In genomic region chr1:201397675-201398074, GRCh38 we compare ENCODE assay signal across 16 cellular contexts. TPM values are rescaled to one million over a fixed set of nuclear protein-coding genes. Genes with fewer than 3 reads are reported as not detected.
DNase-seq lines count a peak whose midpoint lies in the region; ATAC-seq and TF ChIP-seq lines count a peak whose summit lies in the region.
"Had no signal": no experiment of that assay in that cellular context is flagged by ENCODE, and none has a peak within 500 bp of the region (broad histone marks: within the 10 kb centered on the region; RNA-seq: fewer than 3 reads in every experiment).

No MANE protein-coding gene starts in this region.

- H3K9me3 Mint-ChIP-seq in nephron: no peaks in the 10 kb centered on the region
- no peaks in the 10 kb centered on the region for H3K9me3 Mint-ChIP-seq in effector memory CD8-positive, alpha-beta T cell
- H3K9me3 Mint-ChIP-seq: activated CD4-positive, alpha-beta T cell treated with anti-CD3 and anti-CD28 coated beads, Interleukin-2, amount 10 ng/mL, durations not matched to agents 24 days and 14 days; naive thymus-derived CD8-positive, alpha-beta T cell had no signal

- H3K4me3 Mint-ChIP-seq in nephron: peak overlapping the region; percentile 24 to 45 (median 24)
- no peak overlapping the region for H3K4me3 Mint-ChIP-seq in effector memory CD8-positive, alpha-beta T cell
- H3K4me3 Mint-ChIP-seq: activated CD4-positive, alpha-beta T cell treated with anti-CD3 and anti-CD28 coated beads, Interleukin-2, amount 10 ng/mL, durations not matched to agents 24 days and 14 days had no signal

- no peaks in the 10 kb centered on the region for H3K36me3 Mint-ChIP-seq in nephron (ENCODE audit: low read depth)
- H3K36me3 Mint-ChIP-seq in effector memory CD8-positive, alpha-beta T cell (ENCODE audit: insufficient read depth): no peaks in the 10 kb centered on the region
- H3K36me3 Mint-ChIP-seq: naive thymus-derived CD8-positive, alpha-beta T cell had no signal

- H3K27ac Mint-ChIP-seq in nephron: peak overlapping the region; percentile 16 to 56 (median 37)
- no peak overlapping the region for H3K27ac Mint-ChIP-seq in effector memory CD8-positive, alpha-beta T cell
- H3K27ac Mint-ChIP-seq: activated CD4-positive, alpha-beta T cell treated with anti-CD3 and anti-CD28 coated beads, Interleukin-2, amount 10 ng/mL, durations not matched to agents 24 days and 14 days; naive thymus-derived CD8-positive, alpha-beta T cell had no signal

- H3K4me1 Mint-ChIP-seq in nephron: peaks cover 56% of the 10 kb centered on the region
- H3K4me1 Mint-ChIP-seq in effector memory CD8-positive, alpha-beta T cell (ENCODE audit: low read depth in 2 of 2): no peaks in the 10 kb centered on the region
- H3K4me1 Mint-ChIP-seq: activated CD4-positive, alpha-beta T cell treated with anti-CD3 and anti-CD28 coated beads, Interleukin-2, amount 10 ng/mL, durations not matched to agents 24 days and 14 days had no signal

- no peaks in the 10 kb centered on the region for H3K36me3 ChIP-seq in BLaER1
- H3K36me3 ChIP-seq in esophagus squamous epithelium: peaks cover 0 to under 1% (median 0%) of the 10 kb centered on the region in 3 donors
- H3K36me3 ChIP-seq: adrenal gland had no signal

- H3K4me1 ChIP-seq in BLaER1 (peaks cover 36% of the 10 kb centered on the region), esophagus squamous epithelium (peaks cover 27 to 69% (median 29%) of the 10 kb centered on the region in 3 donors)

- WGBS in esophagus squamous epithelium, 2 donors: 33 to 100% methylated on average over 1 to 2 of the region's 2 CpGs

- intact Hi-C loops in esophagus squamous epithelium (cut with DNase I): no loop called here

- DNase-seq in RWPE1 (ENCODE audit: low spot score) (peak; percentile 64), esophagus squamous epithelium (lab: John Stamatoyannopoulos, UW) (no peak), NCI-H1417 treated with DMSO at 0.1 percent for 48 hours (lab: John Stamatoyannopoulos, UW) (no peak), NCI-H345 (lab: John Stamatoyannopoulos, UW) (no peak), nucleus accumbens (lab: John Stamatoyannopoulos, UW) (no peak)
- DNase-seq in effector memory CD8-positive, alpha-beta T cell: no peak
- DNase-seq: activated CD4-positive, alpha-beta T cell treated with anti-CD3 and anti-CD28 coated beads, Interleukin-2, amount 10 ng/mL, durations not matched to agents 24 days and 14 days; activated T-cell treated with anti-CD3 and anti-CD28 coated beads, Interleukin-2, amount 50 U/mL, for 48 hours; adrenal gland; T-helper 2 cell had no signal

- no peak overlapping the region for H3K4me3 ChIP-seq in BLaER1
- peak overlapping the region; percentile 68 to 77 (median 74) for H3K4me3 ChIP-seq in esophagus squamous epithelium
- H3K4me3 ChIP-seq: adrenal gland had no signal

- POLR2A ChIA-PET in RWPE1 (lab: Yijun Ruan, JAX; ENCODE audit: low non-redundant PET): interaction anchor here (0.7 to 1.3 kb wide), 4 partner anchors 11 to 86 kb away, joined by 3 to 5 read pairs (median 3); no protein-coding TSS in a partner anchor

- no peak for ATAC-seq in effector memory CD8-positive, alpha-beta T cell (replicated peaks)
- ATAC-seq: naive thymus-derived CD8-positive, alpha-beta T cell had no signal

- no peak overlapping the region for H3K9ac ChIP-seq in BLaER1

- H3K27me3 ChIP-seq in BLaER1 (no peaks in the 10 kb centered on the region), esophagus squamous epithelium (peaks cover 0 to 39% (median 0%) of the 10 kb centered on the region in 4 donors)

- no peak for TF ChIP-seq CTCF in RWPE1 (conservative IDR thresholded peaks at IDR 0.05; ENCODE audit: low read depth)
- TF ChIP-seq CTCF in esophagus squamous epithelium (IDR thresholded peaks at IDR 0.05): no peak
- no peak for TF ChIP-seq CTCF in nephron (IDR thresholded peaks at IDR 0.05; ENCODE audit: unreplicated experiment in 3 of 3)

- TF ChIP-seq POLR2A in esophagus squamous epithelium (IDR thresholded peaks at IDR 0.05): peak in 2 of 4 donors; percentile 12 to 37

- no peaks in the 10 kb centered on the region for H4K20me1 ChIP-seq in BLaER1

- H3K9me3 ChIP-seq in BLaER1: no peaks in the 10 kb centered on the region
- no peaks in the 10 kb centered on the region for H3K9me3 ChIP-seq in esophagus squamous epithelium
- H3K9me3 ChIP-seq: adrenal gland had no signal

- H3K27me3 Mint-ChIP-seq in nephron (ENCODE audit: low read depth): peaks cover 40% of the 10 kb centered on the region
- peaks cover 52 to 66% of the 10 kb centered on the region in 2 donors for H3K27me3 Mint-ChIP-seq in effector memory CD8-positive, alpha-beta T cell

- CTCF ChIA-PET in RWPE1 (lab: Yijun Ruan, JAX): interaction anchor here (0.7 to 5.0 kb wide), 5 partner anchors 11 to 115 kb away, joined by 4 to 32 read pairs (median 11); no protein-coding TSS in a partner anchor

- peak overlapping the region; percentile 50; the same call in 1 of the 2 replicates for H3K4me2 ChIP-seq in BLaER1

- no peak overlapping the region for H3K27ac ChIP-seq in BLaER1
- H3K27ac ChIP-seq in RWPE1: peak overlapping the region; percentile 91
- H3K27ac ChIP-seq in esophagus squamous epithelium: peak overlapping the region; percentile 90 to 99 (median 96)
- H3K27ac ChIP-seq: adrenal gland had no signal

RNA-seq across cellular contexts. Expression of gene LAD1, which starts 1.4 kb away (rescaled TPM):
- 100 to 1,000 TPM; 242 to 377 (median 320) TPM for total RNA-seq in esophagus squamous epithelium
- total RNA-seq: A673; activated CD4-positive, alpha-beta T cell treated with anti-CD3 and anti-CD28 coated beads, Interleukin-2, amount 10 ng/mL, durations not matched to agents 24 days and 14 days; fibroblast of villous mesenchyme; naive thymus-derived CD8-positive, alpha-beta T cell had no signal

RNA-seq across cellular contexts. Expression of gene TNNT2, which starts 20.2 kb away (rescaled TPM):
- total RNA-seq in esophagus squamous epithelium: 1 to 10 TPM; 1.3 to 6.1 (median 1.8) TPM
- total RNA-seq: activated CD4-positive, alpha-beta T cell treated with anti-CD3 and anti-CD28 coated beads, Interleukin-2, amount 10 ng/mL, durations not matched to agents 24 days and 14 days; naive thymus-derived CD8-positive, alpha-beta T cell; subcutaneous adipose tissue had no signal

RNA-seq across cellular contexts. Expression of gene TNNI1, which starts 23.9 kb away (rescaled TPM):
- not detected for total RNA-seq in esophagus squamous epithelium
- total RNA-seq: A673; activated CD4-positive, alpha-beta T cell treated with anti-CD3 and anti-CD28 coated beads, Interleukin-2, amount 10 ng/mL, durations not matched to agents 24 days and 14 days; naive thymus-derived CD8-positive, alpha-beta T cell; subcutaneous adipose tissue had no signal

Comparison
In these comparisons a context has a peak if more than half of its experiments do, and no peak if none do; other contexts are left out.
1. H3K27ac Mint-ChIP-seq: peak in nephron (3 of 3); none in effector memory CD8-positive, alpha-beta T cell (0 of 2).
2. H3K4me3 Mint-ChIP-seq: peak in nephron (3 of 3); none in effector memory CD8-positive, alpha-beta T cell (0 of 2).